Comparison of ENCODE assay signal across 19 cellular contexts in genomic region chr22:32758866-32759385, GRCh38. TPM values are rescaled to one million over a fixed set of nuclear protein-coding genes. Genes with fewer than 3 reads are reported as not detected.
"Had no signal": no experiment of that assay in that cellular context is flagged by ENCODE, and none has a peak within 500 bp of the region (broad histone marks: within the 10 kb centered on the region; RNA-seq: fewer than 3 reads in every experiment).

No MANE protein-coding gene starts in this region.

- H3K36me3 ChIP-seq: neural progenitor cell, pancreas, right lobe of liver, stomach, thoracic aorta, transverse colon had no signal

- H3K9me3 ChIP-seq: pancreas, psoas muscle, right lobe of liver, stomach, thoracic aorta, transverse colon had no signal

- H3K27ac ChIP-seq: dorsolateral prefrontal cortex, neural progenitor cell, pancreas, psoas muscle, right lobe of liver, stomach, thoracic aorta, transverse colon had no signal

- H3K4me3 ChIP-seq: dorsolateral prefrontal cortex, neural progenitor cell, pancreas, psoas muscle, right lobe of liver, stomach, thoracic aorta, transverse colon had no signal

- DNase-seq: cortex of kidney; dorsolateral prefrontal cortex; effector CD8-positive, alpha-beta T cell; islet precursor cell; mammary epithelial cell; nucleus accumbens; pancreas; psoas muscle; retina; right lobe of liver; stimulated activated CD4-positive, alpha-beta T cell treated with anti-CD3 and anti-CD28 coated beads, Interleukin-12 subunit alpha, Interleukin-12 subunit beta, amount 100 ng/mL, for 4 hours; stimulated activated naive CD4-positive, alpha-beta T cell; stomach; substantia nigra; transverse colon had no signal

- H3K4me2 ChIP-seq: neural progenitor cell had no signal

- H3K36me3 Mint-ChIP-seq: natural killer cell treated with Interleukin-12 subunit alpha and Interleukin-12 subunit beta and Interleukin-15 and Interleukin-18, amount 100 ng/mL, for 72 hours; neural progenitor cell had no signal

- H3K4me1 Mint-ChIP-seq: neural progenitor cell had no signal

- H3K9ac ChIP-seq: neural progenitor cell had no signal

- ATAC-seq: left lobe of liver; natural killer cell treated with Interleukin-12 subunit alpha and Interleukin-12 subunit beta and Interleukin-15 and Interleukin-18, amount 100 ng/mL, for 72 hours; pancreas; psoas muscle; right lobe of liver had no signal

- H3K4me3 Mint-ChIP-seq: natural killer cell treated with Interleukin-12 subunit alpha and Interleukin-12 subunit beta and Interleukin-15 and Interleukin-18, amount 100 ng/mL, for 72 hours; neural progenitor cell had no signal

- H3K9me3 Mint-ChIP-seq: natural killer cell treated with Interleukin-12 subunit alpha and Interleukin-12 subunit beta and Interleukin-15 and Interleukin-18, amount 100 ng/mL, for 72 hours; neural progenitor cell had no signal

- H2AFZ ChIP-seq: neural progenitor cell had no signal

- H3K4me1 ChIP-seq: neural progenitor cell, pancreas had no signal

- H3K27ac Mint-ChIP-seq: natural killer cell treated with Interleukin-12 subunit alpha and Interleukin-12 subunit beta and Interleukin-15 and Interleukin-18, amount 100 ng/mL, for 72 hours; neural progenitor cell had no signal

- H3K27me3 ChIP-seq: dorsolateral prefrontal cortex, neural progenitor cell, pancreas, right lobe of liver had no signal

RNA-seq across cellular contexts. Expression of gene TIMP3, which starts 42.6 kb away (rescaled TPM):
- total RNA-seq: natural killer cell treated with Interleukin-12 subunit alpha and Interleukin-12 subunit beta and Interleukin-15 and Interleukin-18, amount 100 ng/mL, for 72 hours had no signal
